ENCODE assay signal across 15 cellular contexts in genomic region chr5:131296213-131296672, GRCh38.
DNase-seq lines count a peak whose midpoint lies in the region; ATAC-seq lines count a peak whose summit lies in the region.
"Had no signal": no experiment of that assay in that cellular context is flagged by ENCODE, and none has a peak within 500 bp of the region (broad histone marks: within the 10 kb centered on the region; RNA-seq: fewer than 3 reads in every experiment).

No MANE protein-coding gene starts in this region.

- peak overlapping the region; percentile 22 for H3K4me3 Mint-ChIP-seq in activated naive CD8-positive, alpha-beta T cell treated with anti-CD3 and anti-CD28 coated beads, Interleukin-2, amount 50 U/mL, for 24 hours
- H3K4me3 Mint-ChIP-seq in stimulated activated naive CD8-positive, alpha-beta T cell treated with anti-CD3 and anti-CD28 coated beads, Interleukin-15, Interleukin-2, amounts not matched to agents 100 ng/mL and 50 ng/mL, for 24 hours = no peak overlapping the region
- H3K4me3 Mint-ChIP-seq: WTC11 had no signal

- H3K9ac ChIP-seq in SK-N-MC (ENCODE audit: insufficient read length) = no peak overlapping the region

- H3K4me1 ChIP-seq in HAP-1 = 0 out of 2 replicates have a peak, but pooled peaks cover 3% of the 10 kb centered on the region

- peaks cover 15% of the 10 kb centered on the region for H3K36me3 ChIP-seq in SK-N-MC (ENCODE audit: insufficient read depth, low read length)
- H3K36me3 ChIP-seq in HAP-1 (replicated peaks) = no peaks in the 10 kb centered on the region

- in situ Hi-C loops in HAP-1 (cut with MboI; ENCODE audit: low sequenced_read_pairs) = no loop called here

- no peaks in the 10 kb centered on the region for H3K27me3 Mint-ChIP-seq in activated naive CD8-positive, alpha-beta T cell treated with anti-CD3 and anti-CD28 coated beads, Interleukin-2, amount 50 U/mL, for 24 hours
- no peaks in the 10 kb centered on the region for H3K27me3 Mint-ChIP-seq in stimulated activated naive CD8-positive, alpha-beta T cell treated with anti-CD3 and anti-CD28 coated beads, Interleukin-15, Interleukin-2, amounts not matched to agents 100 ng/mL and 50 ng/mL, for 24 hours

- peak; percentile 53 for ATAC-seq in activated naive CD8-positive, alpha-beta T cell treated with anti-CD3 and anti-CD28 coated beads, Interleukin-2, amount 50 U/mL, for 24 hours
- ATAC-seq: WTC11 had no signal

- no peaks in the 10 kb centered on the region for H3K9me3 Mint-ChIP-seq in activated naive CD8-positive, alpha-beta T cell treated with anti-CD3 and anti-CD28 coated beads, Interleukin-2, amount 50 U/mL, for 24 hours
- peaks cover 3% of the 10 kb centered on the region for H3K9me3 Mint-ChIP-seq in stimulated activated naive CD8-positive, alpha-beta T cell treated with anti-CD3 and anti-CD28 coated beads, Interleukin-15, Interleukin-2, amounts not matched to agents 100 ng/mL and 50 ng/mL, for 24 hours
- H3K9me3 Mint-ChIP-seq: WTC11 had no signal

- H3K27ac Mint-ChIP-seq in activated naive CD8-positive, alpha-beta T cell treated with anti-CD3 and anti-CD28 coated beads, Interleukin-2, amount 50 U/mL, for 24 hours = peak overlapping the region; percentile 79
- H3K27ac Mint-ChIP-seq in stimulated activated naive CD8-positive, alpha-beta T cell treated with anti-CD3 and anti-CD28 coated beads, Interleukin-15, Interleukin-2, amounts not matched to agents 100 ng/mL and 50 ng/mL, for 24 hours = peak overlapping the region; percentile 69
- H3K27ac Mint-ChIP-seq: WTC11 had no signal

- no peaks in the 10 kb centered on the region for H3K27me3 ChIP-seq in HAP-1 (ENCODE audit: low read depth)

- peaks cover 29% of the 10 kb centered on the region for H3K36me3 Mint-ChIP-seq in activated naive CD8-positive, alpha-beta T cell treated with anti-CD3 and anti-CD28 coated beads, Interleukin-2, amount 50 U/mL, for 24 hours (ENCODE audit: low read depth)
- H3K36me3 Mint-ChIP-seq in stimulated activated naive CD8-positive, alpha-beta T cell treated with anti-CD3 and anti-CD28 coated beads, Interleukin-15, Interleukin-2, amounts not matched to agents 100 ng/mL and 50 ng/mL, for 24 hours (ENCODE audit: low read depth) = peaks cover 28% of the 10 kb centered on the region
- H3K36me3 Mint-ChIP-seq: WTC11 had no signal

- H3K4me3 ChIP-seq in SK-N-MC = no peak overlapping the region
- no peak overlapping the region for H3K4me3 ChIP-seq in HAP-1

- DNase-seq in activated gamma-delta T cell treated with Interleukin-2 at 50 U/mL for 16 hours = peak; percentile 19
- no peak for DNase-seq in activated gamma-delta T cell (lab: John Stamatoyannopoulos, UW)
- no peak for DNase-seq in SK-N-MC (ENCODE audit: low read depth, low spot score)
- DNase-seq in activated naive CD8-positive, alpha-beta T cell treated with anti-CD3 and anti-CD28 coated beads, Interleukin-2, amount 50 U/mL, for 24 hours = no peak
- DNase-seq in NCI-H2227 treated with DMSO at 0.1 percent for 48 hours (lab: John Stamatoyannopoulos, UW) = no peak
- no peak for DNase-seq in LoVo (ENCODE audit: low spot score)
- DNase-seq in HAP-1 (ENCODE audit: low spot score in 2 of 2) = no peak
- DNase-seq: COR-L47, HCEC 1CT, hippocampal formation, NCI-H1436, retina had no signal

- peak overlapping the region; percentile 4; the same call in 1 of the 2 replicates for H3K27ac ChIP-seq in SK-N-MC
- H3K27ac ChIP-seq: RWPE1 had no signal

- H3K9me3 ChIP-seq in SK-N-MC (ENCODE audit: low read depth, low read length) (no peaks in the 10 kb centered on the region), HAP-1 (no peaks in the 10 kb centered on the region)

- peaks cover 81% of the 10 kb centered on the region for H3K4me1 Mint-ChIP-seq in activated naive CD8-positive, alpha-beta T cell treated with anti-CD3 and anti-CD28 coated beads, Interleukin-2, amount 50 U/mL, for 24 hours
- peaks cover 82% of the 10 kb centered on the region for H3K4me1 Mint-ChIP-seq in stimulated activated naive CD8-positive, alpha-beta T cell treated with anti-CD3 and anti-CD28 coated beads, Interleukin-15, Interleukin-2, amounts not matched to agents 100 ng/mL and 50 ng/mL, for 24 hours (ENCODE audit: low read depth)
